12 cellular contexts compared by ENCODE assay signal in the genomic region with DNA sequence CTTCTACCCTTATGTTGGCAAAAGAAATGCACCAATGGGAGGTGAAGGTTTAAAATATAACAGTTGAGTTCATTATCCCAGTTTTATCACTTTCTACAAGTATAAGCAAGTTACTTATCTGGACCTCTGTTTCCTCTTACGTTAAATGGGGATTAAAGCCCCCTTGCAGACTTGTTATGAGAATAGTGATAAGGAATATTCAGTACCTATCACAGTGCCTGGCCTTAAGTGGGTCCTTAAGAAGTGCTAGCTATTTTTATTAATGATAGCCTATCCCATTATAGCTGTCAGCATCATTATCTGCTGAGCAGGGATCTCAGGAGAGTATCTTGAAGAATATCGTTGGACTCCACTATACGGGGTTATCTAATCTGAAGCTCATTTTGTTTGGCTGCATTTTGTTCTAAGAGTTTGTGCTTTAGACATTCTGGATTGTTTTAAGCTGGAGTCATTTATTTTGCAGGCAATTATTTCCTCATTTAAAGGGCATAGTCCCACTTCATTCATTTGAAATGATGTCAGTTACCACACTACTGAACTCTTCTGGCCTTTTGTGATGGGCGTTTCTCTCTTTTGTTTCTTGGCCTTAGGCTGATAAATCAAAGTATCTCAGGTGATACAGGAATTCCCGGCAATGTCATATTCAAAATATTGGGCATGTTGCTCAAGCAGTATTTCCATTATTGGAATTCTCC. TPM values are rescaled to one million over a fixed set of nuclear protein-coding genes. Genes with fewer than 3 reads are reported as not detected.
DNase-seq lines count a peak whose midpoint lies in the region; ATAC-seq and TF ChIP-seq lines count a peak whose summit lies in the region.
"Had no signal": no experiment of that assay in that cellular context is flagged by ENCODE, and none has a peak within 500 bp of the region (broad histone marks: within the 10 kb centered on the region; RNA-seq: fewer than 3 reads in every experiment).

No MANE protein-coding gene starts in this region.

- H3K4me3 ChIP-seq in cardiac fibroblast (replicated peaks in 1 of 2; ENCODE audit: low read depth in 2 of 2, low read length in 2 of 2): no peak overlapping the region

- H3K4me1 Mint-ChIP-seq in natural killer cell: peaks cover 73 to 84% of the 10 kb centered on the region in 2 donors
- H3K4me1 Mint-ChIP-seq in natural killer cell treated with Interleukin-12 subunit alpha and Interleukin-12 subunit beta and Interleukin-15 and Interleukin-18, amount 100 ng/mL, for 72 hours (ENCODE audit: low read depth in 2 of 2): peaks cover 49 to 64% of the 10 kb centered on the region in 2 donors

- peak overlapping the region; percentile 21 for H3K4me3 Mint-ChIP-seq in natural killer cell
- no peak overlapping the region for H3K4me3 Mint-ChIP-seq in natural killer cell treated with Interleukin-12 subunit alpha and Interleukin-12 subunit beta and Interleukin-15 and Interleukin-18, amount 100 ng/mL, for 72 hours
- H3K4me3 Mint-ChIP-seq: CD4-positive, alpha-beta memory T cell had no signal

- ATAC-seq in natural killer cell: no peak
- ATAC-seq in natural killer cell treated with Interleukin-12 subunit alpha and Interleukin-12 subunit beta and Interleukin-15 and Interleukin-18, amount 100 ng/mL, for 72 hours: no peak
- ATAC-seq in left colon: peak; percentile 92
- no peak for ATAC-seq in GM18870 (IDR thresholded peaks at IDR 0.05; ENCODE audit: unreplicated experiment)
- ATAC-seq: Panc1; stimulated activated naive B cell treated with anti-CD40 and anti-IgM and Interleukin-4, amounts not matched to agents 10 μg/mL and 1 μg/mL and 100 μg/mL, for 72 hours had no signal

- peak overlapping the region; percentile 64 to 67 for H3K27ac Mint-ChIP-seq in natural killer cell
- peak overlapping the region in 1 of 2 donors; percentile 47 for H3K27ac Mint-ChIP-seq in natural killer cell treated with Interleukin-12 subunit alpha and Interleukin-12 subunit beta and Interleukin-15 and Interleukin-18, amount 100 ng/mL, for 72 hours
- H3K27ac Mint-ChIP-seq: stimulated activated naive B cell treated with anti-CD40 and anti-IgM and Interleukin-4, amounts not matched to agents 10 μg/mL and 1 μg/mL and 100 μg/mL, for 72 hours had no signal

- TF ChIP-seq CTCF in natural killer cell (IDR thresholded peaks at IDR 0.05): no peak
- no peak for TF ChIP-seq CTCF in cardiac fibroblast (IDR thresholded peaks at IDR 0.05; ENCODE audit: low read depth, low read length)

- H3K36me3 Mint-ChIP-seq in natural killer cell: no peaks in the 10 kb centered on the region
- H3K36me3 Mint-ChIP-seq in natural killer cell treated with Interleukin-12 subunit alpha and Interleukin-12 subunit beta and Interleukin-15 and Interleukin-18, amount 100 ng/mL, for 72 hours: peaks cover 9% of the 10 kb centered on the region

- DNase-seq in natural killer cell (no peak), cardiac fibroblast (ENCODE audit: low read depth in 2 of 2) (peak; percentile 69 to 88), left colon (no peak), iPS-NIHi7 (ENCODE audit: extremely low spot score) (no peak)
- no peak for DNase-seq in natural killer cell treated with Interleukin-12 subunit alpha and Interleukin-12 subunit beta and Interleukin-15 and Interleukin-18, amount 100 ng/mL, for 72 hours (ENCODE audit: low spot score)
- DNase-seq in stimulated activated naive CD4-positive, alpha-beta T cell treated with Interleukin-2 at 50 U/mL for 16 hours (lab: John Stamatoyannopoulos, UW): no peak
- DNase-seq in activated effector memory CD4-positive, alpha-beta T cell treated with Interleukin-2 at 50 U/mL for 16 hours: no peak
- DNase-seq: activated T-cell treated with anti-CD3 and anti-CD28 coated beads for 4 hours; CD4-positive, alpha-beta memory T cell; stimulated activated naive B cell treated with anti-CD40 and anti-IgM and Interleukin-4, amounts not matched to agents 10 μg/mL and 1 μg/mL and 100 μg/mL, for 72 hours had no signal

- no peaks in the 10 kb centered on the region for H3K27me3 Mint-ChIP-seq in natural killer cell (ENCODE audit: low read depth in 2 of 2)
- no peaks in the 10 kb centered on the region for H3K27me3 Mint-ChIP-seq in natural killer cell treated with Interleukin-12 subunit alpha and Interleukin-12 subunit beta and Interleukin-15 and Interleukin-18, amount 100 ng/mL, for 72 hours
- H3K27me3 Mint-ChIP-seq: CD4-positive, alpha-beta memory T cell; stimulated activated naive B cell treated with anti-CD40 and anti-IgM and Interleukin-4, amounts not matched to agents 10 μg/mL and 1 μg/mL and 100 μg/mL, for 72 hours had no signal

- no peaks in the 10 kb centered on the region for H3K9me3 Mint-ChIP-seq in natural killer cell
- H3K9me3 Mint-ChIP-seq in natural killer cell treated with Interleukin-12 subunit alpha and Interleukin-12 subunit beta and Interleukin-15 and Interleukin-18, amount 100 ng/mL, for 72 hours: no peaks in the 10 kb centered on the region
- H3K9me3 Mint-ChIP-seq: CD4-positive, alpha-beta memory T cell; stimulated activated naive B cell treated with anti-CD40 and anti-IgM and Interleukin-4, amounts not matched to agents 10 μg/mL and 1 μg/mL and 100 μg/mL, for 72 hours had no signal

- intact Hi-C loops in natural killer cell (cut with micrococcal nuclease): no loop called here
- intact Hi-C loops in left colon (cut with DNase I, micrococcal nuclease): no loop called here

RNA-seq across cellular contexts. Expression of a gene that starts 28.9 kb away (rescaled TPM):
- total RNA-seq in natural killer cell: 100 to 1,000 TPM; 128 to 155 (median 137) TPM
- 100 to 1,000 TPM in 1 of 2 donors, 10 to 100 TPM in 1; 49.1 to 113 TPM for total RNA-seq in natural killer cell treated with Interleukin-12 subunit alpha and Interleukin-12 subunit beta and Interleukin-15 and Interleukin-18, amount 100 ng/mL, for 72 hours
- 10 to 100 TPM; 11.3 to 14.2 TPM for total RNA-seq in left colon

RNA-seq across cellular contexts. Expression of a gene that starts 59.1 kb away (rescaled TPM):
- total RNA-seq in natural killer cell: 10 to 100 TPM in 1 of 3 donors, 1 to 10 TPM in 2; 8.6 to 12.4 (median 9.9) TPM
- 10 to 100 TPM in 1 of 2 donors, 1 to 10 TPM in 1; 8.7 to 14.7 TPM for total RNA-seq in natural killer cell treated with Interleukin-12 subunit alpha and Interleukin-12 subunit beta and Interleukin-15 and Interleukin-18, amount 100 ng/mL, for 72 hours
- 1 to 10 TPM; 6.1 to 9.1 TPM for total RNA-seq in left colon

Comparison
In these comparisons a context has a peak if more than half of its experiments do, and no peak if none do; other contexts are left out.
1. DNase-seq: peak in cardiac fibroblast (2 of 2); none in natural killer cell (single experiment), natural killer cell treated with Interleukin-12 subunit alpha and Interleukin-12 subunit beta and Interleukin-15 and Interleukin-18, amount 100 ng/mL, for 72 hours (single experiment), left colon (0 of 2), stimulated activated naive CD4-positive, alpha-beta T cell treated with Interleukin-2 at 50 U/mL for 16 hours (single experiment), activated effector memory CD4-positive, alpha-beta T cell treated with Interleukin-2 at 50 U/mL for 16 hours (single experiment) and iPS-NIHi7 (single experiment).